ENCODE assay signal across 20 cellular contexts in genomic region chr12:116943419-116944372, GRCh38.
"Had no signal": no experiment of that assay in that cellular context is flagged by ENCODE, and none has a peak within 500 bp of the region (broad histone marks: within the 10 kb centered on the region; RNA-seq: fewer than 3 reads in every experiment).

No MANE protein-coding gene starts in this region.

- H3K9me3 ChIP-seq: ovary, vagina had no signal

- H3K4me3 Mint-ChIP-seq: activated naive CD8-positive, alpha-beta T cell; naive thymus-derived CD4-positive, alpha-beta T cell; stimulated activated naive B cell treated with anti-CD40 and anti-IgM and Interleukin-4, amounts not matched to agents 10 μg/mL and 1 μg/mL and 100 μg/mL, for 72 hours had no signal

- H3K4me1 ChIP-seq: vagina had no signal

- H3K27ac Mint-ChIP-seq: activated naive CD8-positive, alpha-beta T cell; stimulated activated naive B cell treated with anti-CD40 and anti-IgM and Interleukin-4, amounts not matched to agents 10 μg/mL and 1 μg/mL and 100 μg/mL, for 72 hours had no signal

- DNase-seq: activated CD4-positive, alpha-beta T cell treated with anti-CD3 and anti-CD28 coated beads, Interleukin-2, amount 50 U/mL, for 1 hour; activated CD8-positive, alpha-beta memory T cell treated with anti-CD3 and anti-CD28 coated beads for 24 hours; activated gamma-delta T cell treated with Interleukin-2 at 50 U/mL for 16 hours; cerebellar nuclear complex; effector CD8-positive, alpha-beta T cell; foreskin fibroblast; glutamatergic neuron; kidney glomerular epithelial cell; mucosa of descending colon; naive thymus-derived CD4-positive, alpha-beta T cell; ovary; stimulated activated CD4-positive, alpha-beta T cell treated with anti-CD3 and anti-CD28 coated beads, Interleukin-15, amount 100 ng/mL, for 24 hours; stimulated activated CD4-positive, alpha-beta T cell treated with anti-CD3 and anti-CD28 coated beads, Interleukin-4, amount 100 ng/mL, for 1 hour; stimulated activated naive B cell treated with anti-CD40 and anti-IgM and Interleukin-4, amounts not matched to agents 10 μg/mL and 1 μg/mL and 100 μg/mL, for 72 hours; T-helper 9 cell; transverse colon had no signal

- ATAC-seq: activated CD4-positive, CD25-positive, alpha-beta regulatory T cell treated with anti-CD3 and anti-CD28 coated beads, Interleukin-2, amount 50 U/mL, for 24 hours; mucosa of descending colon; naive thymus-derived CD4-positive, alpha-beta T cell; stimulated activated naive B cell treated with anti-CD40 and anti-IgM and Interleukin-4, amounts not matched to agents 10 μg/mL and 1 μg/mL and 100 μg/mL, for 72 hours had no signal

- H3K36me3 ChIP-seq: ovary had no signal

- H3K27me3 ChIP-seq: ovary, transverse colon, vagina had no signal

- H3K4me3 ChIP-seq: mucosa of descending colon, ovary, skin epidermis, transverse colon, vagina had no signal

- H3K27ac ChIP-seq: ovary, skin epidermis, transverse colon, vagina had no signal

- H3K27me3 Mint-ChIP-seq: activated naive CD8-positive, alpha-beta T cell; naive thymus-derived CD4-positive, alpha-beta T cell; stimulated activated naive B cell treated with anti-CD40 and anti-IgM and Interleukin-4, amounts not matched to agents 10 μg/mL and 1 μg/mL and 100 μg/mL, for 72 hours had no signal
